10 cellular contexts compared by ENCODE assay signal in the genomic region with DNA sequence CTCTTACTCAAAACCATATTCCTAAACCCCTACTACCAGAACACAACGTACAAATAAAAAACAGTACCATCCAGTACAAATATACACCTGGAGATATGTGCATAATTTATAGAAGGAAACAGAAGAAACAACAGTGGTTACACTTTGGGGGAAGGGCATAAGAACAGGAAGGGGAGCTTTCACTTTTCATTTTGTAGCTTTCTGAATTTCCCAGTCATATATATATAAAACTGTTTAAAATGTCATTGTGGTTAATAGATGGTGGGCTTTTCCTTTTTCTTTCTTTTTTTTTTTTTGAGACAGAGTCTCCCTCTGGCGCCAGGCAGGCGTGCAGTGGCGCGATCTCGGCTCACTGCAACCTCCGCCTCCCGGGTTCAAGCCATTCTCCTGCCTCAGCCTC. TPM values are rescaled to one million over a fixed set of nuclear protein-coding genes. Genes with fewer than 3 reads are reported as not detected.
DNase-seq lines count a peak whose midpoint lies in the region; ATAC-seq and TF ChIP-seq lines count a peak whose summit lies in the region.
"Had no signal": no experiment of that assay in that cellular context is flagged by ENCODE, and none has a peak within 500 bp of the region (broad histone marks: within the 10 kb centered on the region; RNA-seq: fewer than 3 reads in every experiment).

No MANE protein-coding gene starts in this region.

- peak overlapping the region; percentile 84 for H3K4me3 Mint-ChIP-seq in activated naive CD8-positive, alpha-beta T cell

- peak; percentile 61 to 75 for ATAC-seq in activated CD4-positive, CD25-positive, alpha-beta regulatory T cell treated with anti-CD3 and anti-CD28 coated beads, Interleukin-2, amount 50 U/mL, for 24 hours
- ATAC-seq in HG03378 (IDR thresholded peaks at IDR 0.05; ENCODE audit: unreplicated experiment) = peak; percentile 55
- no peak for ATAC-seq in HG03469 (IDR thresholded peaks at IDR 0.05; ENCODE audit: unreplicated experiment)
- no peak for ATAC-seq in GM21381 (IDR thresholded peaks at IDR 0.05; ENCODE audit: unreplicated experiment)
- no peak for ATAC-seq in HG02870 (IDR thresholded peaks at IDR 0.05; ENCODE audit: unreplicated experiment)

- no peak for DNase-seq in activated CD4-positive, CD25-positive, alpha-beta regulatory T cell treated with anti-CD3 and anti-CD28 coated beads, Interleukin-2, amount 50 U/mL, for 72 hours
- DNase-seq in spleen = no peak
- DNase-seq: Karpas-422 had no signal

- no peaks in the 10 kb centered on the region for H3K36me3 ChIP-seq in spleen

- WGBS in spleen, 5 donors = 25 to 50% (median 40%) methylated on average over 8 of the region's 8 CpGs

- no peaks in the 10 kb centered on the region for H3K27me3 Mint-ChIP-seq in activated naive CD8-positive, alpha-beta T cell

- H3K9me3 Mint-ChIP-seq in activated naive CD8-positive, alpha-beta T cell (ENCODE audit: low read depth) = no peaks in the 10 kb centered on the region

- no peaks in the 10 kb centered on the region for H3K27me3 ChIP-seq in spleen (replicated peaks in 1 of 7)

- intact Hi-C loops in spleen (cut with DNase I; ENCODE audit: low total_unique reads) = no loop called here

- TF ChIP-seq CTCF in spleen (IDR thresholded peaks at IDR 0.05 in 8 of 11, conservative IDR thresholded peaks at IDR 0.05 in 3 of 11) = no peak

- peaks cover 3% of the 10 kb centered on the region for H3K36me3 Mint-ChIP-seq in activated naive CD8-positive, alpha-beta T cell

- peak overlapping the region in 4 of 8 donors; percentile 35 to 64 (median 52) for H3K27ac ChIP-seq in spleen

- peaks cover 31% of the 10 kb centered on the region for H3K4me1 Mint-ChIP-seq in activated naive CD8-positive, alpha-beta T cell (ENCODE audit: low read depth)

- no peak for TF ChIP-seq POLR2A in spleen (IDR thresholded peaks at IDR 0.05)

- H3K9me3 ChIP-seq in spleen = no peaks in the 10 kb centered on the region
- H3K9me3 ChIP-seq: A549 had no signal

- peak overlapping the region; percentile 84 for H3K27ac Mint-ChIP-seq in activated naive CD8-positive, alpha-beta T cell

- peak overlapping the region in 7 of 8 donors; percentile 11 to 62 (median 32) for H3K4me3 ChIP-seq in spleen
- H3K4me3 ChIP-seq: A549 had no signal

- H3K4me1 ChIP-seq in spleen = peaks cover 0 to 29% (median 15%) of the 10 kb centered on the region in 6 donors

RNA-seq across cellular contexts. Expression of gene MALSU1, which starts 47.2 kb away (rescaled TPM):
- total RNA-seq in spleen = 10 to 100 TPM; 26.5 to 49.8 (median 36.2) TPM
- polyA plus RNA-seq in spleen = 10 to 100 TPM; 18.3 to 34.2 (median 28.3) TPM

Comparison
In these comparisons a context has a peak if more than half of its experiments do, and no peak if none do; other contexts are left out.
1. ATAC-seq: peak in activated CD4-positive, CD25-positive, alpha-beta regulatory T cell treated with anti-CD3 and anti-CD28 coated beads, Interleukin-2, amount 50 U/mL, for 24 hours (2 of 2) and HG03378 (single experiment); none in HG03469 (single experiment), GM21381 (single experiment) and HG02870 (single experiment).